Comparison of ENCODE assay signal across 8 cellular contexts in genomic region chr11:8767466-8768142, GRCh38.
DNase-seq lines count a peak whose midpoint lies in the region; TF ChIP-seq lines count a peak whose summit lies in the region.

No MANE protein-coding gene starts in this region.

- H3K36me3 ChIP-seq in MG63 (no peaks in the 10 kb centered on the region), duodenal mucosa (ENCODE audit: control insufficient read depth in 1 of 2, insufficient read depth in 2 of 2, low read length in 2 of 2) (no peaks in the 10 kb centered on the region), osteoblast (ENCODE audit: insufficient read depth, low read length) (no peaks in the 10 kb centered on the region)

- H4K20me1 ChIP-seq in osteoblast (ENCODE audit: insufficient read depth, low read length) = peaks cover 6% of the 10 kb centered on the region

- peak; percentile 90 for DNase-seq in A172 (ENCODE audit: low spot score)
- DNase-seq in MG63 = peak; percentile 29
- no peak for DNase-seq in osteoblast (ENCODE audit: insufficient read length, low spot score, missing footprints)
- DNase-seq in GDM1 (lab: John Stamatoyannopoulos, UW) = no peak
- DNase-seq in activated CD4-positive, alpha-beta T cell treated with anti-CD3 and anti-CD28 coated beads, Interleukin-2, amount 50 U/mL, for 1 hour = no peak
- no peak for DNase-seq in NCI-H345 treated with DMSO at 0.1 percent for 48 hours (lab: John Stamatoyannopoulos, UW; ENCODE audit: unreplicated experiment)
- no peak for DNase-seq in UCSD-AML1 (lab: John Stamatoyannopoulos, UW; ENCODE audit: unreplicated experiment)

- peak overlapping the region; percentile 1 for H3K27ac ChIP-seq in duodenal mucosa (ENCODE audit: low read depth, low read length)
- peak overlapping the region; percentile 93 for H3K27ac ChIP-seq in osteoblast (ENCODE audit: low read depth, low read length)

- H3K27me3 ChIP-seq in MG63 (no peaks in the 10 kb centered on the region), duodenal mucosa (ENCODE audit: control insufficient read depth in 1 of 2, insufficient read depth in 2 of 2, low read length in 2 of 2) (no peaks in the 10 kb centered on the region), osteoblast (ENCODE audit: insufficient read depth, low read length) (no peaks in the 10 kb centered on the region)

- no peak overlapping the region for H2AFZ ChIP-seq in osteoblast (ENCODE audit: low read length)

- peaks cover 2% of the 10 kb centered on the region for H3K79me2 ChIP-seq in osteoblast (ENCODE audit: insufficient read depth, low read length)

- no peak overlapping the region for H3K9ac ChIP-seq in duodenal mucosa (ENCODE audit: low read depth in 1 of 2, low read length in 2 of 2)

- no peak overlapping the region for H3K4me3 ChIP-seq in MG63
- no peak overlapping the region for H3K4me3 ChIP-seq in duodenal mucosa (ENCODE audit: low read depth in 1 of 2, low read length in 2 of 2)
- H3K4me3 ChIP-seq in osteoblast (ENCODE audit: insufficient read depth, low read length) = no peak overlapping the region

- H3K4me1 ChIP-seq in duodenal mucosa (ENCODE audit: control insufficient read depth in 1 of 2, insufficient read depth in 2 of 2, low read length in 2 of 2) (peaks cover 13 to 28% of the 10 kb centered on the region in 2 donors), osteoblast (ENCODE audit: insufficient read depth, low read length) (peaks cover 64% of the 10 kb centered on the region)

- H3K4me2 ChIP-seq in osteoblast (ENCODE audit: insufficient read depth, low read length) = peak overlapping the region; percentile 64

- no peaks in the 10 kb centered on the region for H3K9me3 ChIP-seq in MG63
- no peaks in the 10 kb centered on the region for H3K9me3 ChIP-seq in duodenal mucosa (ENCODE audit: control insufficient read depth in 1 of 2, low read length in 2 of 2)
- no peaks in the 10 kb centered on the region for H3K9me3 ChIP-seq in osteoblast (ENCODE audit: low read depth, low read length)

- TF ChIP-seq CTCF in osteoblast (IDR thresholded peaks at IDR 0.05; ENCODE audit: extremely low read depth, low read depth, low read length) = no peak

Comparison
In these comparisons a context has a peak if more than half of its experiments do, and no peak if none do; other contexts are left out.
1. DNase-seq: peak in A172 (single experiment) and MG63 (single experiment); none in osteoblast (single experiment), GDM1 (single experiment), activated CD4-positive, alpha-beta T cell treated with anti-CD3 and anti-CD28 coated beads, Interleukin-2, amount 50 U/mL, for 1 hour (single experiment), NCI-H345 treated with DMSO at 0.1 percent for 48 hours (single experiment) and UCSD-AML1 (single experiment).